In the genomic region with DNA sequence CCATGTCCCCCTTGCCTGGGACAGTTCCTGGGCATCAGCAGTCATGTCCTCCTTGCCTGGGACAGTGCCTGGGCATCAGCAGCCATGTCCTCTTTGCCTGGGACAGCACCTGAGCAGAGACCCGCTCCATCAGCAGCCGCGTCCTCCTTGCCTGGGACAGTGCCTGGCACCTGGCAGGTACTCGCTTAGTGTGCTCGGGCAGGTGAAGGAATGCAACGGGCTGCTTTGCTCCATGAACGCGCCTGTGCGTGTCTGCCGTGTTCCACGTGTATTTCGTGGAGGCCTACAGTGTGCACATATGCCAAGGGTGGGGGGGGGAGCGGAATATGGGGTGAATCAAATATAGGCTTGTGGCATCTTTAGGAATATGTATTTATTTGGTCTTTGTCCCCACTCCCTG, we compare ENCODE assay signal across 23 cellular contexts.
"Had no signal": no experiment of that assay in that cellular context is flagged by ENCODE, and none has a peak within 500 bp of the region (broad histone marks: within the 10 kb centered on the region; RNA-seq: fewer than 3 reads in every experiment).

No MANE protein-coding gene starts in this region.

- H3K9me3 ChIP-seq: adrenal gland, body of pancreas, breast epithelium had no signal

- H3K27me3 ChIP-seq: adrenal gland, body of pancreas, cardiac muscle cell had no signal

- ATAC-seq: activated CD8-positive, alpha-beta T cell treated with anti-CD3 and anti-CD28 coated beads for 36 hours; activated naive CD8-positive, alpha-beta T cell treated with anti-CD3 and anti-CD28 coated beads, Interleukin-2, amount 50 U/mL, for 24 hours; body of pancreas; esophagus mucosa; WTC11 had no signal

- H3K4me3 ChIP-seq: adrenal gland, body of pancreas, breast epithelium, cardiac muscle cell, coronary artery, dorsolateral prefrontal cortex had no signal

- H3K27ac ChIP-seq: adrenal gland, body of pancreas, breast epithelium, cardiac muscle cell, coronary artery, dorsolateral prefrontal cortex had no signal

- H3K36me3 ChIP-seq: adrenal gland, breast epithelium, cardiac muscle cell had no signal

- DNase-seq: activated CD4-positive, alpha-beta T cell treated with anti-CD3 and anti-CD28 coated beads for 48 hours; activated CD4-positive, alpha-beta T cell treated with anti-CD3 and anti-CD28 coated beads, Interleukin-2, amount 50 U/mL, for 1 hour; activated CD4-positive, alpha-beta T cell treated with anti-CD3 and anti-CD28 coated beads, Interleukin-2, amount 50 U/mL, for 48 hours; activated CD8-positive, alpha-beta memory T cell treated with anti-CD3 and anti-CD28 coated beads for 24 hours; activated CD8-positive, alpha-beta T cell treated with anti-CD3 and anti-CD28 coated beads for 36 hours; activated effector memory CD4-positive, alpha-beta T cell treated with anti-CD3 and anti-CD28 coated beads, Interleukin-2, amount 50 U/mL, for 16 hours; activated naive CD4-positive, alpha-beta T cell treated with anti-CD3 and anti-CD28 coated beads for 36 hours; activated naive CD8-positive, alpha-beta T cell treated with anti-CD3 and anti-CD28 coated beads for 36 hours; activated naive CD8-positive, alpha-beta T cell treated with anti-CD3 and anti-CD28 coated beads, Interleukin-2, amount 50 U/mL, for 24 hours; activated T-cell treated with anti-CD3 and anti-CD28 coated beads, Interleukin-2, amount 50 U/mL, for 48 hours; adrenal gland; amygdala; aorta; body of pancreas; dorsolateral prefrontal cortex; effector memory CD4-positive, alpha-beta T cell; foreskin fibroblast; T-helper 2 cell had no signal

- H3K4me1 ChIP-seq: adrenal gland, body of pancreas, breast epithelium had no signal
